ENCODE assay signal across 14 cellular contexts in the genomic region with DNA sequence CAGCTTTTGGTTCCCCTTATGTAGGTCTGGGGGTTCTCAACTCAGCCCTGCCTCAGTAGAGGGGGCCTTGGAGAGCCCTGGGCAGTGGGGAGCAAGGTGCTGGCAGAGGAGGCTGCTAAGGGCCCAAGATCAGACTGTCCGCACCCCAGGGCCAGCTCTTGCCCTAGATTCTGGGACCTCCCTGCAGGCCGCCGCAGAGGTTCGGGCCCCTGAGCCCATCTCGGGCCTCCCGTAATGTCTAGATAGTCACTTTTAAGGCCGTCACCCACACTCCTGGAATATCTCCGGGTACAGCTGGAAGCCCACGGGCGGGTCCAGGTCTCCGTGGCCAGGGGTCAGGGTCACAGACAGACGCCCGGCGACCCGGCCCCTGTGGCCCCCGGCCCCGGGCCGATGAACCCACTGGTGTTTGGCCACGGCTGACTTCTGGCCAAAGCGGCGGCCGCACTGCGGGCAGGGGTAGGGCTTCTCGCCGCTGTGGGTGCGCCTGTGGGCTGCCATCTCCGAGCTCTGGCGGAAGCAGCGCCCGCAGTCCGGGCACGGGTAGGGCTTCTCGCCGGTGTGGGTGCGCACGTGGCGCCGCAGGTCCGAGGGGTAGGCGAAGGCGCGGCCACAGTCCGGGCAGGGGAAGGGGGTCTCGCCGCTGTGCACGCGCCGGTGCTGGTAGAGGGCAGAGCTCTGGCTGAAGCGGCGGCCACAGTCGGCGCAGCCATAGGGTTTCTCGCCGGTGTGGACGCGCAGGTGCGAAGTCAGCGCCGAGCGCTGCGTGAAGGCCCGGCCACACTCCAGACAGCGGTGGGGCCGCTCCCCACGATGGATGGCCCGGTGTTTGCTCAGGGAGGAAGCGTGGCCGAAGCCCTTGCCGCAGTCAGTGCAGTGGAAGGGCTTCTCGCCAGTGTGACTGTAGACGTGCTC. TPM values are rescaled to one million over a fixed set of nuclear protein-coding genes. Genes with fewer than 3 reads are reported as not detected.
DNase-seq lines count a peak whose midpoint lies in the region; ATAC-seq and TF ChIP-seq lines count a peak whose summit lies in the region.
"Had no signal": no experiment of that assay in that cellular context is flagged by ENCODE, and none has a peak within 500 bp of the region (broad histone marks: within the 10 kb centered on the region; RNA-seq: fewer than 3 reads in every experiment).

No MANE protein-coding gene starts in this region.

- no peak overlapping the region for H2AFZ ChIP-seq in Karpas-422 (ENCODE audit: low read length)
- H2AFZ ChIP-seq: GM23338 had no signal

- intact Hi-C loops in CD4-positive, alpha-beta T cell (cut with DNase I, micrococcal nuclease), result loop anchor here in 1 of 2 experiments (5.0 kb wide), 5 partner anchors 42 to 198 kb away; a partner anchor contains a TSS

- no peaks in the 10 kb centered on the region for H3K9me3 ChIP-seq in CD4-positive, alpha-beta T cell (ENCODE audit: control insufficient read depth, low read length)
- no peaks in the 10 kb centered on the region for H3K9me3 ChIP-seq in T-helper 17 cell (ENCODE audit: control insufficient read depth, low read length, poor library complexity, severe bottlenecking)
- no peaks in the 10 kb centered on the region for H3K9me3 ChIP-seq in SJCRH30 (replicated peaks)
- H3K9me3 ChIP-seq in Karpas-422 (ENCODE audit: low read length), result no peaks in the 10 kb centered on the region
- H3K9me3 ChIP-seq: BLaER1, MG63 had no signal

- no peak for DNase-seq in CD4-positive, alpha-beta T cell
- DNase-seq in T-helper 17 cell (no peak), AML-193 (lab: John Stamatoyannopoulos, UW) (no peak), SJCRH30 (no peak), Karpas-422 (no peak)
- no peak for DNase-seq in naive thymus-derived CD8-positive, alpha-beta T cell
- DNase-seq: DMS153, EL, MG63, NCI-H1105, NCI-H1694 treated with DMSO at 0.1 percent for 48 hours had no signal

- POLR2A ChIA-PET in CD4-positive, alpha-beta T cell (lab: Charles Lee), result interaction anchor here (0.8 to 4.3 kb wide), 5 partner anchors 16 to 97 kb away, joined by 3 to 152 read pairs (median 3); a partner anchor contains a TSS
- POLR2A ChIA-PET in naive thymus-derived CD8-positive, alpha-beta T cell (lab: Charles Lee), result interaction anchor here (0.9 to 2.2 kb wide), 2 partner anchors 20 to 124 kb away, joined by 3 to 7 read pairs; a partner anchor contains a TSS

- H3K4me1 Mint-ChIP-seq in CD4-positive, alpha-beta T cell (ENCODE audit: low read depth), result peaks cover 55% of the 10 kb centered on the region
- H3K4me1 Mint-ChIP-seq in T-helper 17 cell, result peaks cover 36% of the 10 kb centered on the region
- peaks cover 13 to 62% (median 60%) of the 10 kb centered on the region in 4 donors for H3K4me1 Mint-ChIP-seq in naive thymus-derived CD8-positive, alpha-beta T cell

- no peak overlapping the region for H3K27ac ChIP-seq in CD4-positive, alpha-beta T cell (ENCODE audit: low read depth, low read length)
- no peak overlapping the region for H3K27ac ChIP-seq in SJCRH30
- no peak overlapping the region for H3K27ac ChIP-seq in Karpas-422 (ENCODE audit: low read length)
- H3K27ac ChIP-seq: BLaER1, KMS-11 had no signal

- peaks cover 15% of the 10 kb centered on the region for H3K79me2 ChIP-seq in Karpas-422 (ENCODE audit: low read length)

- no peak overlapping the region for H3K4me2 ChIP-seq in Karpas-422 (ENCODE audit: low read depth, low read length, poor library complexity, severe bottlenecking)
- H3K4me2 ChIP-seq: GM23338, KMS-11 had no signal

- no peak overlapping the region for H3K9ac ChIP-seq in Karpas-422 (ENCODE audit: low read length)
- H3K9ac ChIP-seq: KMS-11 had no signal

- H3K36me3 ChIP-seq in SJCRH30 (peaks cover 10% of the 10 kb centered on the region), Karpas-422 (ENCODE audit: insufficient read depth, low read length) (peaks cover 5% of the 10 kb centered on the region; the same call in 1 of the 2 replicates)

- peaks cover 44% of the 10 kb centered on the region for H3K36me3 Mint-ChIP-seq in CD4-positive, alpha-beta T cell (ENCODE audit: low read depth)
- H3K36me3 Mint-ChIP-seq in T-helper 17 cell (ENCODE audit: low read depth), result no peaks in the 10 kb centered on the region
- peaks cover 0 to 27% (median 0%) of the 10 kb centered on the region in 3 donors for H3K36me3 Mint-ChIP-seq in naive thymus-derived CD8-positive, alpha-beta T cell

- H3K4me3 Mint-ChIP-seq in CD4-positive, alpha-beta T cell, result peak overlapping the region; percentile 20
- no peak overlapping the region for H3K4me3 Mint-ChIP-seq in T-helper 17 cell
- H3K4me3 Mint-ChIP-seq in naive thymus-derived CD8-positive, alpha-beta T cell, result peak overlapping the region in 6 of 10 donors; percentile 0 to 82 (median 21)

- ATAC-seq in CD4-positive, alpha-beta T cell (ENCODE audit: poor library complexity), result no peak
- no peak for ATAC-seq in T-helper 17 cell
- ATAC-seq in naive thymus-derived CD8-positive, alpha-beta T cell, result no peak
- ATAC-seq: GM23338 had no signal

- H3K9me2 ChIP-seq in Karpas-422 (replicated peaks; ENCODE audit: insufficient read depth, low read length), result no peaks in the 10 kb centered on the region

- no peaks in the 10 kb centered on the region for H3K27me3 Mint-ChIP-seq in CD4-positive, alpha-beta T cell
- no peaks in the 10 kb centered on the region for H3K27me3 Mint-ChIP-seq in T-helper 17 cell
- H3K27me3 Mint-ChIP-seq in naive thymus-derived CD8-positive, alpha-beta T cell, result no peaks in the 10 kb centered on the region

- CTCF ChIA-PET in CD4-positive, alpha-beta T cell (lab: Charles Lee), result interaction anchor here (1.1 to 5.8 kb wide), 2 partner anchors 20 to 43 kb away, joined by 4 to 40 read pairs; a partner anchor contains a TSS

- H3K9me3 Mint-ChIP-seq in CD4-positive, alpha-beta T cell, result no peaks in the 10 kb centered on the region
- H3K9me3 Mint-ChIP-seq in naive thymus-derived CD8-positive, alpha-beta T cell, result no peaks in the 10 kb centered on the region
- H3K9me3 Mint-ChIP-seq: GM23338 had no signal

- peak overlapping the region; percentile 89 for H3K27ac Mint-ChIP-seq in CD4-positive, alpha-beta T cell
- peak overlapping the region; percentile 94 for H3K27ac Mint-ChIP-seq in T-helper 17 cell
- peak overlapping the region in 2 of 10 donors; percentile 72 to 96 for H3K27ac Mint-ChIP-seq in naive thymus-derived CD8-positive, alpha-beta T cell

- no peak for TF ChIP-seq CTCF in CD4-positive, alpha-beta T cell (IDR thresholded peaks at IDR 0.05)

- no peaks in the 10 kb centered on the region for H3K27me3 ChIP-seq in CD4-positive, alpha-beta T cell (ENCODE audit: control insufficient read depth, insufficient read depth, low read length)
- no peaks in the 10 kb centered on the region for H3K27me3 ChIP-seq in SJCRH30
- no peaks in the 10 kb centered on the region for H3K27me3 ChIP-seq in Karpas-422 (ENCODE audit: low read length)
- H3K27me3 ChIP-seq: MG63 had no signal

- H3K4me3 ChIP-seq in SJCRH30, result no peak overlapping the region
- no peak overlapping the region for H3K4me3 ChIP-seq in Karpas-422 (ENCODE audit: low read length)
- H3K4me3 ChIP-seq: BLaER1, GM23338, MG63 had no signal

- H3K4me1 ChIP-seq in SJCRH30, result no peaks in the 10 kb centered on the region
- peaks cover 9% of the 10 kb centered on the region for H3K4me1 ChIP-seq in Karpas-422 (ENCODE audit: low read length)

- H4K20me1 ChIP-seq in Karpas-422 (ENCODE audit: insufficient read depth, low read depth, low read length), result no peaks in the 10 kb centered on the region

RNA-seq across cellular contexts. Expression of a gene that starts 3.0 kb away (rescaled TPM):
- 10 to 100 TPM; 20.4 to 22.9 TPM for total RNA-seq in CD4-positive, alpha-beta T cell
- 10 to 100 TPM; 19.5 to 21.4 TPM for total RNA-seq in T-helper 17 cell
- 10 to 100 TPM; 18.8 to 19.3 TPM for total RNA-seq in naive thymus-derived CD8-positive, alpha-beta T cell
- 1 to 10 TPM; 3.6 to 6.5 (median 4.0) TPM for polyA plus RNA-seq in naive thymus-derived CD8-positive, alpha-beta T cell
- total RNA-seq in SJCRH30 (2014; rRNA removed; shearing (Covaris generic)), result 10.7 and 11.3 TPM in 2 replicates
- 7.0 and 15.8 TPM in 2 replicates for total RNA-seq in Karpas-422 (2014; rRNA removed; shearing (Covaris generic); ENCODE audit: low replicate concordance)

RNA-seq across cellular contexts. Expression of a gene that starts 16.3 kb away (rescaled TPM):
- total RNA-seq in CD4-positive, alpha-beta T cell, result 1 to 10 TPM; 8.8 to 9.6 TPM
- total RNA-seq in T-helper 17 cell, result 10 to 100 TPM; 11.4 to 14.0 TPM
- total RNA-seq in naive thymus-derived CD8-positive, alpha-beta T cell, result 10 to 100 TPM; 19.9 to 21.2 TPM
- 10 to 100 TPM; 21.2 to 22.0 (median 21.7) TPM for polyA plus RNA-seq in naive thymus-derived CD8-positive, alpha-beta T cell
- total RNA-seq in SJCRH30 (2014; rRNA removed; shearing (Covaris generic)), result 4.2 and 4.3 TPM in 2 replicates
- total RNA-seq in Karpas-422 (2014; rRNA removed; shearing (Covaris generic); ENCODE audit: low replicate concordance), result 18.0 and 24.9 TPM in 2 replicates

RNA-seq across cellular contexts. Expression of a gene that starts 20.5 kb away (rescaled TPM):
- total RNA-seq in CD4-positive, alpha-beta T cell, result 1 to 10 TPM; 6.3 to 6.7 TPM
- 1 to 10 TPM; 7.6 TPM for total RNA-seq in T-helper 17 cell
- total RNA-seq in naive thymus-derived CD8-positive, alpha-beta T cell, result 10 to 100 TPM; 21.8 to 21.9 TPM
- polyA plus RNA-seq in naive thymus-derived CD8-positive, alpha-beta T cell, result 10 to 100 TPM in 2 of 3 donors, 1 to 10 TPM in 1; 9.5 to 12.0 (median 11.4) TPM
- total RNA-seq in SJCRH30 (2014; rRNA removed; shearing (Covaris generic)), result 11.2 and 12.0 TPM in 2 replicates
- total RNA-seq in Karpas-422 (2014; rRNA removed; shearing (Covaris generic); ENCODE audit: low replicate concordance), result 9.8 and 16.9 TPM in 2 replicates

RNA-seq across cellular contexts. Expression of a gene that starts 28.8 kb away (rescaled TPM):
- 1 to 10 TPM; 3.9 to 4.1 TPM for total RNA-seq in CD4-positive, alpha-beta T cell
- total RNA-seq in T-helper 17 cell, result 1 to 10 TPM; 5.1 to 5.3 TPM
- 1 to 10 TPM; 8.3 to 8.5 TPM for total RNA-seq in naive thymus-derived CD8-positive, alpha-beta T cell
- 1 to 10 TPM; 1.1 to 2.1 (median 1.5) TPM for polyA plus RNA-seq in naive thymus-derived CD8-positive, alpha-beta T cell
- total RNA-seq in SJCRH30 (2014; rRNA removed; shearing (Covaris generic)), result 59.7 and 62.5 TPM in 2 replicates
- total RNA-seq in Karpas-422 (2014; rRNA removed; shearing (Covaris generic); ENCODE audit: low replicate concordance), result 59.4 and 107 TPM in 2 replicates

RNA-seq across cellular contexts. Expression of a gene that starts 30.3 kb away (rescaled TPM):
- total RNA-seq in CD4-positive, alpha-beta T cell, result 1 to 10 TPM; 6.6 to 7.7 TPM
- total RNA-seq in T-helper 17 cell, result 10 to 100 TPM in 1 of 2 donors, 1 to 10 TPM in 1; 8.5 to 11.7 TPM
- 10 to 100 TPM; 22.8 to 23.3 TPM for total RNA-seq in naive thymus-derived CD8-positive, alpha-beta T cell
- 1 to 10 TPM; 1.6 to 3.5 (median 3.4) TPM for polyA plus RNA-seq in naive thymus-derived CD8-positive, alpha-beta T cell
- total RNA-seq in SJCRH30 (2014; rRNA removed; shearing (Covaris generic)), result 13.1 and 18.2 TPM in 2 replicates
- total RNA-seq in Karpas-422 (2014; rRNA removed; shearing (Covaris generic); ENCODE audit: low replicate concordance), result 14.9 and 20.8 TPM in 2 replicates
